ENCODE assay signal across 8 cellular contexts in the genomic region with DNA sequence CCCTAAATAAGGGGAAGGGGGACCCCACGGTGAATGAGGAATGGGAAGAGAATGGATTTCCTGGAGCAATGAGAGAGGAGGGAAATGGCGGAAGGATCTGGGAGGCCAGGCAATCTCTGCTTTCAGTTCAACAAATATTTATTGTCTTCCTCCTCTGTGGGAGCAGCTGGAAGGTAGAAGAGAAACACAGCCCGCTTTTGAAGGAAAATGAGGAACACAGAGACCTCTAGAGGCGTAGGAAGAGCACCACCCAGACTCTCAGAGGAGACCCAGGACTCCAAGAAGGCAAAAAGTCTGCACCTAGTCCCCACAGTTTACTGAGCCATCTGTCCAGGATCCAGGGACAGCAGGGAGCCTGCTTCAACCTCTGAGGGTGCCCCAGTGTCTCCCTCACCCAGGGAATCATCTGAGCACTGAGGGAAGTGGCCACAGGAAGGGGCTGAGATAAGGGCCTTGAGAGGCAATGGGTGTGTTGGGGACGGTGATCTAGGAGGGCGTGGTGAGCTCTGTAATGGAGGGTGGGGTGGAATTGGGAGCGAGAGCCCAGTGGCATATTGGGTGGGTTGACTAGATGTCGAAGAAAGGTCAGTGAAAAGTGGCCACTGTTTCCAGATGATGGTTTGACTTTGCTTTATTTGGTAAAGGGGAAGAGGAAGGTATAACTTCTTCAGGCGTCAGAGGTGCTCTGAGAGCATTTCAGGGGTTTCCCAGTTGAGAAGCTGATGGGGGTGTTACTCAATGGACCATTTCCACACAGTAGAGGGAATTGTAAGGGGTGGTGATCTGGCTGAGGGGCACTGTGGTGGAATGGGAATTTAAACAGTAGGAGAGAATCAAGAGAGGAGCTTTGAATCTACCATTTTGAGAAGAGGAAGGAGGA. TPM values are rescaled to one million over a fixed set of nuclear protein-coding genes. Genes with fewer than 3 reads are reported as not detected.
A peak's percentile ranks its signal among the peaks of the same experiment; 100 is the strongest.
DNase-seq lines count a peak whose midpoint lies in the region; ATAC-seq lines count a peak whose summit lies in the region.

No MANE protein-coding gene starts in this region.

- peak overlapping the region; percentile 71 for H3K27ac Mint-ChIP-seq in dendritic cell treated with granulocyte-macrophage colony-stimulating factor and Interleukin-4, amounts not matched to agents 40 ng/mL and 50 ng/mL, for 4 days

- peaks cover 8% of the 10 kb centered on the region for H3K27me3 ChIP-seq in ACC112 (ENCODE audit: insufficient read depth, low read length)

- H3K4me3 Mint-ChIP-seq in dendritic cell treated with granulocyte-macrophage colony-stimulating factor and Interleukin-4, amounts not matched to agents 40 ng/mL and 50 ng/mL, for 4 days = peak overlapping the region; percentile 0

- intact Hi-C loops in dendritic cell treated with granulocyte-macrophage colony-stimulating factor and Interleukin-4, amounts not matched to agents 40 ng/mL and 50 ng/mL, for 4 days (cut with micrococcal nuclease) = no loop called here

- peak overlapping the region; percentile 73 for H3K4me3 ChIP-seq in ACC112 (ENCODE audit: low read depth, low read length)

- no peaks in the 10 kb centered on the region for H3K9me3 Mint-ChIP-seq in dendritic cell treated with granulocyte-macrophage colony-stimulating factor and Interleukin-4, amounts not matched to agents 40 ng/mL and 50 ng/mL, for 4 days

- ATAC-seq in esophagus mucosa = no peak
- no peak for ATAC-seq in HG02938 (IDR thresholded peaks at IDR 0.05; ENCODE audit: unreplicated experiment)

- H2AFZ ChIP-seq in ACC112 (ENCODE audit: low read length, unreplicated experiment) = no peak overlapping the region

- no peaks in the 10 kb centered on the region for H3K36me3 Mint-ChIP-seq in dendritic cell treated with granulocyte-macrophage colony-stimulating factor and Interleukin-4, amounts not matched to agents 40 ng/mL and 50 ng/mL, for 4 days (ENCODE audit: low read depth)

- H3K36me3 ChIP-seq in ACC112 (ENCODE audit: insufficient read depth, low read length) = no peaks in the 10 kb centered on the region

- H3K79me2 ChIP-seq in ACC112 (ENCODE audit: control insufficient read depth, insufficient read depth, low read length, unreplicated experiment) = peaks cover 7% of the 10 kb centered on the region

- peak; percentile 6 to 8 for DNase-seq in Kasumi-1 (lab: John Stamatoyannopoulos, UW)
- peak; percentile 31 for DNase-seq in mucosa of gallbladder (ENCODE audit: low spot score)
- DNase-seq in NCI-H526 (lab: John Stamatoyannopoulos, UW) = no peak
- DNase-seq in DMS153 (lab: John Stamatoyannopoulos, UW) = no peak

- peaks cover 45% of the 10 kb centered on the region for H3K27me3 Mint-ChIP-seq in dendritic cell treated with granulocyte-macrophage colony-stimulating factor and Interleukin-4, amounts not matched to agents 40 ng/mL and 50 ng/mL, for 4 days

- H3K27ac ChIP-seq in ACC112 (ENCODE audit: low read depth, low read length) = peak overlapping the region; percentile 76

- peaks cover 34% of the 10 kb centered on the region for H3K4me1 ChIP-seq in ACC112 (ENCODE audit: control insufficient read depth, insufficient read depth, low read length, unreplicated experiment)

- peaks cover 58% of the 10 kb centered on the region for H3K4me1 Mint-ChIP-seq in dendritic cell treated with granulocyte-macrophage colony-stimulating factor and Interleukin-4, amounts not matched to agents 40 ng/mL and 50 ng/mL, for 4 days (ENCODE audit: low read depth)

RNA-seq across cellular contexts. Expression of a gene that starts 0.6 kb away (rescaled TPM):
- total RNA-seq in mucosa of gallbladder (11.0 TPM), esophagus mucosa (0.20 TPM)

RNA-seq across cellular contexts. Expression of a gene that starts 2.8 kb away (rescaled TPM):
- total RNA-seq in mucosa of gallbladder = not detected
- total RNA-seq in esophagus mucosa = not detected

RNA-seq across cellular contexts. Expression of a gene that starts 5.0 kb away (rescaled TPM):
- total RNA-seq in mucosa of gallbladder (0.17 TPM), esophagus mucosa (0.08 TPM)

RNA-seq across cellular contexts. Expression of a gene that starts 23.7 kb away (rescaled TPM):
- total RNA-seq in mucosa of gallbladder (not detected), esophagus mucosa (0.40 TPM)

RNA-seq across cellular contexts. Expression of a gene that starts 42.4 kb away (rescaled TPM):
- 28.8 TPM for total RNA-seq in mucosa of gallbladder
- total RNA-seq in esophagus mucosa = 11.1 TPM

Comparison
In these comparisons a context has a peak if more than half of its experiments do, and no peak if none do; other contexts are left out.
1. DNase-seq: peak in Kasumi-1 (2 of 2) and mucosa of gallbladder (single experiment); none in NCI-H526 (0 of 2) and DMS153 (single experiment).
2. RNA of a gene that starts 0.6 kb away (total RNA-seq): 11.0 TPM in mucosa of gallbladder (single experiment); 0.20 TPM in esophagus mucosa (single experiment); every median in the first group is over 10 times any median in the second.